ENCODE assay signal across 1 cellular context in genomic region chr11:124535552-124536232, GRCh38.
TF ChIP-seq lines count a peak whose summit lies in the region.

No MANE protein-coding gene starts in this region.

TF ChIP-seq in K562, 482 proteins besides CTCF, POLR2A, EP300 and RAD21 (continued from another document and continues in another):
- no peak for TF ChIP-seq MBD2 (IDR thresholded peaks at IDR 0.05; ENCODE audit: borderline replicate concordance, low read depth)
- TF ChIP-seq SMARCA5 (IDR thresholded peaks at IDR 0.05), result no peak
- TF ChIP-seq TOE1 (IDR thresholded peaks at IDR 0.05; ENCODE audit: borderline replicate concordance), result no peak
- TF ChIP-seq TOE1 (CRISPR knock-in tag; IDR thresholded peaks at IDR 0.05; ENCODE audit: borderline replicate concordance, low read depth), result no peak
- TF ChIP-seq MTA2 (IDR thresholded peaks at IDR 0.05; ENCODE audit: low read depth), result no peak
- no peak for TF ChIP-seq MAZ (CRISPR knock-in tag; conservative IDR thresholded peaks at IDR 0.05 in 1 of 2, IDR thresholded peaks at IDR 0.05 in 1 of 2)
- no peak for TF ChIP-seq SFPQ (IDR thresholded peaks at IDR 0.05; ENCODE audit: low read depth, low read length)
- TF ChIP-seq DDX20 (tag; IDR thresholded peaks at IDR 0.05; ENCODE audit: low read depth), result no peak
- no peak for TF ChIP-seq MNT (conservative IDR thresholded peaks at IDR 0.05)
- TF ChIP-seq GMEB1 (CRISPR knock-in tag; IDR thresholded peaks at IDR 0.05), result no peak
- TF ChIP-seq VEZF1 (CRISPR knock-in tag; IDR thresholded peaks at IDR 0.05), result no peak
- no peak for TF ChIP-seq THAP12 (CRISPR knock-in tag; IDR thresholded peaks at IDR 0.05)
- no peak for TF ChIP-seq ZNF23 (CRISPR knock-in tag; IDR thresholded peaks at IDR 0.05)
- peak; percentile 85 for TF ChIP-seq CEBPB (tag; IDR thresholded peaks at IDR 0.05)
- no peak for TF ChIP-seq MYBL2 (IDR thresholded peaks at IDR 0.05; ENCODE audit: low read depth)
- no peak for TF ChIP-seq MYBL2 (CRISPR knock-in tag; IDR thresholded peaks at IDR 0.05; ENCODE audit: borderline replicate concordance)
- TF ChIP-seq ZNF764 (CRISPR knock-in tag; IDR thresholded peaks at IDR 0.05; ENCODE audit: low read depth), result no peak
- no peak for TF ChIP-seq ZNF449 (CRISPR knock-in tag; IDR thresholded peaks at IDR 0.05)
- no peak for TF ChIP-seq ZNF639 (CRISPR knock-in tag; conservative IDR thresholded peaks at IDR 0.05 in 1 of 2, IDR thresholded peaks at IDR 0.05 in 1 of 2)
- no peak for TF ChIP-seq ZNF175 (CRISPR knock-in tag; IDR thresholded peaks at IDR 0.05; ENCODE audit: low read depth)
- TF ChIP-seq HBP1 (CRISPR knock-in tag; IDR thresholded peaks at IDR 0.05), result no peak
- TF ChIP-seq ZNF282 (CRISPR knock-in tag; IDR thresholded peaks at IDR 0.05), result no peak
- TF ChIP-seq CREBBP (IDR thresholded peaks at IDR 0.05; ENCODE audit: low read depth, low read length), result no peak
- TF ChIP-seq BRCA1 (IDR thresholded peaks at IDR 0.05), result no peak
- no peak for TF ChIP-seq BRCA1 (CRISPR knock-in tag; IDR thresholded peaks at IDR 0.05)
- TF ChIP-seq USF1 (CRISPR knock-in tag; IDR thresholded peaks at IDR 0.05), result no peak
- TF ChIP-seq ZNF12 (CRISPR knock-in tag; IDR thresholded peaks at IDR 0.05), result no peak
- no peak for TF ChIP-seq KDM4B (IDR thresholded peaks at IDR 0.05; ENCODE audit: borderline replicate concordance in 2 of 2, low read depth in 1 of 2)
- no peak for TF ChIP-seq ZEB2 (IDR thresholded peaks at IDR 0.05)
- TF ChIP-seq NFRKB (IDR thresholded peaks at IDR 0.05; ENCODE audit: low read depth), result no peak
- TF ChIP-seq BACH1 (tag; IDR thresholded peaks at IDR 0.05), result 0 out of 2 replicates have a peak, but pooled peaks have one; percentile 36
- no peak for TF ChIP-seq ARHGAP35 (IDR thresholded peaks at IDR 0.05; ENCODE audit: partially characterized antibody)
- TF ChIP-seq ZNF561 (CRISPR knock-in tag; conservative IDR thresholded peaks at IDR 0.05), result no peak
- no peak for TF ChIP-seq PYGO2 (tag; IDR thresholded peaks at IDR 0.05)
- TF ChIP-seq ZNF311 (CRISPR knock-in tag; IDR thresholded peaks at IDR 0.05), result no peak
- no peak for TF ChIP-seq NCOA6 (IDR thresholded peaks at IDR 0.05)
- TF ChIP-seq ZNF609 (CRISPR knock-in tag; IDR thresholded peaks at IDR 0.05; ENCODE audit: borderline replicate concordance), result no peak
- TF ChIP-seq C11orf30 (IDR thresholded peaks at IDR 0.05; ENCODE audit: low read depth), result no peak
- TF ChIP-seq ATF1 (CRISPR knock-in tag; IDR thresholded peaks at IDR 0.05), result no peak
- TF ChIP-seq ATF1 (tag; IDR thresholded peaks at IDR 0.05), result peak; percentile 58
- no peak for TF ChIP-seq GTF2F1 (IDR thresholded peaks at IDR 0.05; ENCODE audit: low read depth, low read length)
- TF ChIP-seq ZNF232 (CRISPR knock-in tag; IDR thresholded peaks at IDR 0.05), result no peak
- no peak for TF ChIP-seq FUS (optimal IDR thresholded peaks at IDR 0.05; ENCODE audit: low read depth, low read length)
- TF ChIP-seq ASH1L (IDR thresholded peaks at IDR 0.05; ENCODE audit: borderline replicate concordance, low read depth, partially characterized antibody), result no peak
- TF ChIP-seq ATF4 (CRISPR knock-in tag; IDR thresholded peaks at IDR 0.05), result peak; percentile 68; the same call in 1 of the 2 replicates
- no peak for TF ChIP-seq MEF2D (tag; conservative IDR thresholded peaks at IDR 0.05; ENCODE audit: low read depth)
- TF ChIP-seq MCM2 (IDR thresholded peaks at IDR 0.05; ENCODE audit: low read depth), result no peak
